ENCODE assay signal across 11 cellular contexts in the genomic region with DNA sequence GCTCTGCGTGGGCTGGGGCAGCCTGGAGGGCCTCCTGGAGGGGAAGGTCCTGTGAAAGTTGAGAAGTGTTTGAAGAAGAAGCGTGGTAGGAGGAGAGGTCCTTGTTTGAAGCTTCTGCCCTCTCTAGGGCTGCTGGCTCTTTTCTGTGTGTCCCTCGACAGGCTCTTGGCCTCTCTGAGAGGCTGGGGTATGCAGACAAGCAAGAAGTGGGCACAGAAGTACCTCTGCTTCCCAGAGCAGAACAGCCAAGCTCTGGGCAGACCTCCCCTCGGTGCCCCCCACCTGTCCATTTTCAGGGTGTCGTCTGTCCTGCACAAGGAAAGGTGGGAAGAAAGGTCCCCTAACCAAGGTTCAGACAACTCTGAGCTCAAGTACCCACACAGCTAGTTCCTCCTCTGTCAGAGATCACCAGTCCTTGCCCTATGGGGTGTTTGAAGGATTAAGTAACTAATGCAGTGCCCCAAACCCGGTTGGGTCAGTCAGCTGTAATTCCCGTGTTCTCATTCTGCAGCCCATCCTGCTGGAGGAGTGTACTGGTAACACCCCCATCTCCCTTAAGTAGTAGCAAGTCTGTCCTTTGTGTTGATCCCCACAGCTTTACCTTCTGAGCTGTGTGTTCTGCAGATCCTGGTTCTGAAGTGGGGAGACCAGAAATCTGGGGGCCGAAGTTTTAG. TPM values are rescaled to one million over a fixed set of nuclear protein-coding genes. Genes with fewer than 3 reads are reported as not detected.
DNase-seq lines count a peak whose midpoint lies in the region; ATAC-seq lines count a peak whose summit lies in the region.
"Had no signal": no experiment of that assay in that cellular context is flagged by ENCODE, and none has a peak within 500 bp of the region (broad histone marks: within the 10 kb centered on the region; RNA-seq: fewer than 3 reads in every experiment).

No MANE protein-coding gene starts in this region.

- no peak overlapping the region for H3K4me3 ChIP-seq in mesendoderm (ENCODE audit: low read length)

- peaks cover 88% of the 10 kb centered on the region for H3K4me1 Mint-ChIP-seq in stimulated activated naive CD8-positive, alpha-beta T cell treated with anti-CD3 and anti-CD28 coated beads, Interleukin-15, Interleukin-2, amounts not matched to agents 100 ng/mL and 50 ng/mL, for 24 hours (ENCODE audit: low read depth)
- peaks cover 73% of the 10 kb centered on the region for H3K4me1 Mint-ChIP-seq in activated CD8-positive, alpha-beta T cell treated with anti-CD3 and anti-CD28 coated beads, Interleukin-2, amount 10 ng/mL, durations not matched to agents 7 days and 5 days (ENCODE audit: low read depth)

- H3K4me2 ChIP-seq in mesendoderm (ENCODE audit: low read length): no peak overlapping the region

- no peak overlapping the region for H4K5ac ChIP-seq in mesendoderm (ENCODE audit: low read length)

- WGBS in mesendoderm (ENCODE audit: extremely low coverage, insufficient coverage, low lambda C conversion rate): no CpG with 5 or more reads among the region's 8 CpGs

- peaks cover 31% of the 10 kb centered on the region for H3K79me2 ChIP-seq in mesendoderm (ENCODE audit: control insufficient read depth, insufficient read depth, low read length)

- no peak overlapping the region for H2BK120ac ChIP-seq in mesendoderm (ENCODE audit: low read depth, low read length)

- no peak overlapping the region for H2BK5ac ChIP-seq in mesendoderm (ENCODE audit: low read length)

- H3K27ac Mint-ChIP-seq in stimulated activated naive CD8-positive, alpha-beta T cell treated with anti-CD3 and anti-CD28 coated beads, Interleukin-15, Interleukin-2, amounts not matched to agents 100 ng/mL and 50 ng/mL, for 24 hours: peak overlapping the region; percentile 95
- H3K27ac Mint-ChIP-seq in activated CD8-positive, alpha-beta T cell treated with anti-CD3 and anti-CD28 coated beads, Interleukin-2, amount 10 ng/mL, durations not matched to agents 7 days and 5 days: peak overlapping the region; percentile 99

- no peak overlapping the region for H2BK15ac ChIP-seq in mesendoderm (replicated peaks; ENCODE audit: low read depth)

- H3K27me3 Mint-ChIP-seq in stimulated activated naive CD8-positive, alpha-beta T cell treated with anti-CD3 and anti-CD28 coated beads, Interleukin-15, Interleukin-2, amounts not matched to agents 100 ng/mL and 50 ng/mL, for 24 hours: no peaks in the 10 kb centered on the region
- H3K27me3 Mint-ChIP-seq in activated CD8-positive, alpha-beta T cell treated with anti-CD3 and anti-CD28 coated beads, Interleukin-2, amount 10 ng/mL, durations not matched to agents 7 days and 5 days (ENCODE audit: low read depth): no peaks in the 10 kb centered on the region

- no peak overlapping the region for H3K23ac ChIP-seq in mesendoderm (ENCODE audit: low read length)

- POLR2A ChIA-PET in activated CD8-positive, alpha-beta T cell treated with anti-CD3 and anti-CD28 coated beads, Interleukin-2, amount 10 ng/mL, durations not matched to agents 7 days and 5 days (lab: Charles Lee): interaction anchor here (0.6 to 23.0 kb wide), 17 partner anchors 4 to 667 kb away, joined by 3 to 670 read pairs (median 4); a partner anchor contains a TSS

- peak overlapping the region; percentile 86 for H3K4me3 Mint-ChIP-seq in stimulated activated naive CD8-positive, alpha-beta T cell treated with anti-CD3 and anti-CD28 coated beads, Interleukin-15, Interleukin-2, amounts not matched to agents 100 ng/mL and 50 ng/mL, for 24 hours
- peak overlapping the region; percentile 90 for H3K4me3 Mint-ChIP-seq in activated CD8-positive, alpha-beta T cell treated with anti-CD3 and anti-CD28 coated beads, Interleukin-2, amount 10 ng/mL, durations not matched to agents 7 days and 5 days

- no peak for DNase-seq in stimulated activated naive CD8-positive, alpha-beta T cell treated with anti-CD3 and anti-CD28 coated beads, Interleukin-15, Interleukin-2, amounts not matched to agents 100 U/mL and 50 U/mL, for 24 hours
- no peak for DNase-seq in activated CD8-positive, alpha-beta T cell treated with anti-CD3 and anti-CD28 coated beads, Interleukin-2, amount 10 ng/mL, durations not matched to agents 7 days and 5 days
- DNase-seq in mesendoderm (no peak), HPDE6-E6E7 (ENCODE audit: extremely low spot score) (no peak), glomerular visceral epithelial cell (ENCODE audit: extremely low spot score) (no peak), NCI-H2029 (lab: John Stamatoyannopoulos, UW) (no peak)
- DNase-seq: DMS79, T1000 had no signal

- H2AK5ac ChIP-seq in mesendoderm (ENCODE audit: low read length): no peak overlapping the region

- peaks cover 63% of the 10 kb centered on the region for H3K36me3 Mint-ChIP-seq in stimulated activated naive CD8-positive, alpha-beta T cell treated with anti-CD3 and anti-CD28 coated beads, Interleukin-15, Interleukin-2, amounts not matched to agents 100 ng/mL and 50 ng/mL, for 24 hours (ENCODE audit: low read depth)
- H3K36me3 Mint-ChIP-seq in activated CD8-positive, alpha-beta T cell treated with anti-CD3 and anti-CD28 coated beads, Interleukin-2, amount 10 ng/mL, durations not matched to agents 7 days and 5 days (ENCODE audit: low read depth): peaks cover 80% of the 10 kb centered on the region

- peaks cover 10% of the 10 kb centered on the region for H3K4me1 ChIP-seq in mesendoderm (ENCODE audit: control insufficient read depth, low read depth, low read length)

- no peak for ATAC-seq in stimulated activated naive CD8-positive, alpha-beta T cell treated with anti-CD3 and anti-CD28 coated beads, Interleukin-15, Interleukin-2, amounts not matched to agents 100 U/mL and 50 U/mL, for 24 hours
- no peak for ATAC-seq in activated CD8-positive, alpha-beta T cell treated with anti-CD3 and anti-CD28 coated beads, Interleukin-2, amount 10 ng/mL, durations not matched to agents 7 days and 5 days
- no peak for ATAC-seq in GM19328 (IDR thresholded peaks at IDR 0.05; ENCODE audit: unreplicated experiment)

- H3K18ac ChIP-seq in mesendoderm (ENCODE audit: low read length): no peak overlapping the region

- H3K27me3 ChIP-seq in mesendoderm (ENCODE audit: insufficient read depth, low read length, poor library complexity): no peaks in the 10 kb centered on the region

- CTCF ChIA-PET in activated CD8-positive, alpha-beta T cell treated with anti-CD3 and anti-CD28 coated beads, Interleukin-2, amount 10 ng/mL, durations not matched to agents 7 days and 5 days (lab: Charles Lee): interaction anchor here (0.6 to 25.5 kb wide), 27 partner anchors 1 to 404 kb away, joined by 3 to 1683 read pairs (median 5); a partner anchor contains a TSS

- H3K79me1 ChIP-seq in mesendoderm (ENCODE audit: low read length): peaks cover 53% of the 10 kb centered on the region

- H3K56ac ChIP-seq in mesendoderm (ENCODE audit: low read length): peak overlapping the region; percentile 8

- H3K36me3 ChIP-seq in mesendoderm (ENCODE audit: control insufficient read depth, insufficient read depth, low read length): no peaks in the 10 kb centered on the region

- no peak overlapping the region for H4K8ac ChIP-seq in mesendoderm (ENCODE audit: low read depth, low read length)

- H3K27ac ChIP-seq in mesendoderm (ENCODE audit: low read depth, low read length): no peak overlapping the region

- no peak overlapping the region for H3K9ac ChIP-seq in mesendoderm (ENCODE audit: low read length)

- H3K4ac ChIP-seq in mesendoderm (ENCODE audit: low read depth, low read length): no peak overlapping the region

- H3K9me3 Mint-ChIP-seq in stimulated activated naive CD8-positive, alpha-beta T cell treated with anti-CD3 and anti-CD28 coated beads, Interleukin-15, Interleukin-2, amounts not matched to agents 100 ng/mL and 50 ng/mL, for 24 hours: no peaks in the 10 kb centered on the region
- no peaks in the 10 kb centered on the region for H3K9me3 Mint-ChIP-seq in activated CD8-positive, alpha-beta T cell treated with anti-CD3 and anti-CD28 coated beads, Interleukin-2, amount 10 ng/mL, durations not matched to agents 7 days and 5 days (ENCODE audit: insufficient read depth)

RNA-seq across cellular contexts. Expression of a gene that starts 6.3 kb away (rescaled TPM):
- total RNA-seq in activated CD8-positive, alpha-beta T cell treated with anti-CD3 and anti-CD28 coated beads, Interleukin-2, amount 10 ng/mL, durations not matched to agents 7 days and 5 days: 100 to 1,000 TPM; 314 to 330 TPM
- 26.0 TPM for polyA plus RNA-seq in mesendoderm (2013, experiment 1 of 2)
- polyA plus RNA-seq in mesendoderm (2013, experiment 2 of 2): 26.9 TPM

RNA-seq across cellular contexts. Expression of a gene that starts 24.5 kb away (rescaled TPM):
- total RNA-seq in activated CD8-positive, alpha-beta T cell treated with anti-CD3 and anti-CD28 coated beads, Interleukin-2, amount 10 ng/mL, durations not matched to agents 7 days and 5 days: 1 to 10 TPM in 1 of 2 experiments, under 1 TPM in 1; 0.47 to 1.0 TPM
- not detected for polyA plus RNA-seq in mesendoderm (2013, experiment 1 of 2)
- not detected for polyA plus RNA-seq in mesendoderm (2013, experiment 2 of 2)
- total RNA-seq: mucosa of gallbladder had no signal

RNA-seq across cellular contexts. Expression of a gene that starts 38.2 kb away (rescaled TPM):
- total RNA-seq in activated CD8-positive, alpha-beta T cell treated with anti-CD3 and anti-CD28 coated beads, Interleukin-2, amount 10 ng/mL, durations not matched to agents 7 days and 5 days: not detected
- polyA plus RNA-seq in mesendoderm (2013, experiment 1 of 2): 0.22 TPM
- 0.24 TPM for polyA plus RNA-seq in mesendoderm (2013, experiment 2 of 2)
- total RNA-seq: mucosa of gallbladder had no signal

RNA-seq across cellular contexts. Expression of a gene that starts 39.5 kb away (rescaled TPM):
- total RNA-seq in activated CD8-positive, alpha-beta T cell treated with anti-CD3 and anti-CD28 coated beads, Interleukin-2, amount 10 ng/mL, durations not matched to agents 7 days and 5 days: not detected
- not detected for polyA plus RNA-seq in mesendoderm (2013, experiment 1 of 2)
- not detected for polyA plus RNA-seq in mesendoderm (2013, experiment 2 of 2)

RNA-seq across cellular contexts. Expression of a gene that starts 54.8 kb away (rescaled TPM):
- 10 to 100 TPM; 56.9 to 58.0 TPM for total RNA-seq in activated CD8-positive, alpha-beta T cell treated with anti-CD3 and anti-CD28 coated beads, Interleukin-2, amount 10 ng/mL, durations not matched to agents 7 days and 5 days
- polyA plus RNA-seq in mesendoderm (2013, experiment 1 of 2): 13.7 TPM
- 13.9 TPM for polyA plus RNA-seq in mesendoderm (2013, experiment 2 of 2)
